18 cellular contexts compared by ENCODE assay signal in genomic region chr11:93613432-93613831, GRCh38.
"Had no signal": no experiment of that assay in that cellular context is flagged by ENCODE, and none has a peak within 500 bp of the region (broad histone marks: within the 10 kb centered on the region; RNA-seq: fewer than 3 reads in every experiment).

No MANE protein-coding gene starts in this region.

- H3K4me3 ChIP-seq: coronary artery, esophagus squamous epithelium, gastrocnemius medialis, heart right ventricle, left lung, lower lobe of right lung, mucosa of descending colon had no signal

- H3K9me3 ChIP-seq: esophagus squamous epithelium, gastrocnemius medialis, heart right ventricle, left lung, lower lobe of right lung, mucosa of descending colon had no signal

- H3K27me3 ChIP-seq: esophagus squamous epithelium, gastrocnemius medialis, left lung had no signal

- H3K4me1 ChIP-seq: esophagus squamous epithelium, gastrocnemius medialis, heart right ventricle, left lung, lower lobe of right lung had no signal

- H3K27ac ChIP-seq: coronary artery, epithelial cell of prostate, esophagus squamous epithelium, gastrocnemius medialis, heart right ventricle, left lung, lower lobe of right lung had no signal

- DNase-seq: effector CD8-positive, alpha-beta T cell; effector memory CD8-positive, alpha-beta T cell; endodermal cell; esophagus squamous epithelium; foreskin melanocyte; gastrocnemius medialis; glutamatergic neuron; head of caudate nucleus; heart right ventricle; hippocampal formation; left cardiac atrium; left lung; left ventricle myocardium superior; lower lobe of right lung; mesenchymal stem cell; mucosa of descending colon had no signal

- H3K36me3 ChIP-seq: esophagus squamous epithelium, gastrocnemius medialis, heart right ventricle, left lung, lower lobe of right lung had no signal
